9 cellular contexts compared by ENCODE assay signal in the genomic region with DNA sequence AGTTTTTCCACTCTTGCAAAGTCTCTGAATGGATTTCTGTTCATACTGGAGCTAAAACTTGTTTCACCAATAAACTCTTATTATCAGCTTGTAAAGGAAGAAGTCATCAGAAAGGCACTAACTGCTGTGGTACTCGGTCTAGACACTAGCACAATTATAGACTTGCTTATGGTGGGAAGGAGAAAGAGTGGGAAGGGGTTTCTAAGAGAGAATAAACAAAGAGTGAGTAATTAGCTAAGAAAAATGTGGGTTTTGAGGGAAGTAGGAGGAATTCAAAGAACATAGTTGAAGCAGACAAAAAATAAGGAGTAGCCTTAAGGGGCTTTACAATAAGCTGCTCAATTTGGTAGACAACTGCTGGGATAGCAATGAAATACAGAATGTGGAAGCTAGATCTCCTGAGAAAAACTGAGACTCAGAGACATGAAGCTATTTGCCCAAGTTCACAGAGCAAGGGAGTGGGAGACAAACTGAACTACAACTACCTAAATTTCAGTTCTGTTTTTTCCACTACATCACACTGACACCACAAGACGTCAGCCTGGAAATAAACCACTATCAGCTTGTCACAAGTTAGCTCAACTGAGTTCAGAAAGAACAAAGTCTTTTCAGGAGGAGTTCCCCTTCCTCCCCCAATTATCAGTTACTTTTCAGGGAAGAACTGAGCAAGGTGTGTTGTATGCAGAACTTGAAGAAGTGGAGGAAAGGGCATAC. TPM values are rescaled to one million over a fixed set of nuclear protein-coding genes. Genes with fewer than 3 reads are reported as not detected.
DNase-seq lines count a peak whose midpoint lies in the region; ATAC-seq and TF ChIP-seq lines count a peak whose summit lies in the region.
"Had no signal": no experiment of that assay in that cellular context is flagged by ENCODE, and none has a peak within 500 bp of the region (broad histone marks: within the 10 kb centered on the region; RNA-seq: fewer than 3 reads in every experiment).

No MANE protein-coding gene starts in this region.

- peaks cover 26% of the 10 kb centered on the region for H3K9me3 Mint-ChIP-seq in activated CD4-positive, alpha-beta T cell treated with anti-CD3 and anti-CD28 coated beads, Interleukin-2, amount 10 ng/mL, durations not matched to agents 24 days and 14 days

- TF ChIP-seq CTCF in lower lobe of right lung (IDR thresholded peaks at IDR 0.05) (no peak), SK-N-SH (IDR thresholded peaks at IDR 0.05) (no peak)

- no peaks in the 10 kb centered on the region for H3K27me3 Mint-ChIP-seq in activated CD4-positive, alpha-beta T cell treated with anti-CD3 and anti-CD28 coated beads, Interleukin-2, amount 10 ng/mL, durations not matched to agents 24 days and 14 days

- H3K36me3 Mint-ChIP-seq in activated CD4-positive, alpha-beta T cell treated with anti-CD3 and anti-CD28 coated beads, Interleukin-2, amount 10 ng/mL, durations not matched to agents 24 days and 14 days (ENCODE audit: low read depth), result peaks cover 26% of the 10 kb centered on the region

- H3K79me2 ChIP-seq in SK-N-SH (ENCODE audit: insufficient read depth), result peaks cover 74% of the 10 kb centered on the region

- no peak overlapping the region for H2AFZ ChIP-seq in SK-N-SH (ENCODE audit: low read depth)

- H3K4me3 ChIP-seq in lower lobe of right lung (no peak overlapping the region), SK-N-SH (ENCODE audit: low read depth in 2 of 2, low read length in 1 of 2) (no peak overlapping the region)
- H3K4me3 ChIP-seq: SJSA1 had no signal

- intact Hi-C loops in activated CD4-positive, alpha-beta T cell treated with anti-CD3 and anti-CD28 coated beads, Interleukin-2, amount 10 ng/mL, durations not matched to agents 24 days and 14 days (cut with micrococcal nuclease), result loop anchor here (1.0 to 5.0 kb wide), 6 partner anchors 31 to 400 kb away; a partner anchor contains a TSS
- intact Hi-C loops in lower lobe of right lung (cut with DNase I), result no loop called here

- H3K27me3 ChIP-seq in lower lobe of right lung (ENCODE audit: low read depth) (no peaks in the 10 kb centered on the region), SK-N-SH (ENCODE audit: insufficient read depth) (no peaks in the 10 kb centered on the region)
- H3K27me3 ChIP-seq: SJSA1 had no signal

- H4K20me1 ChIP-seq in SK-N-SH (ENCODE audit: insufficient read depth), result no peaks in the 10 kb centered on the region

- H3K4me3 Mint-ChIP-seq in activated CD4-positive, alpha-beta T cell treated with anti-CD3 and anti-CD28 coated beads, Interleukin-2, amount 10 ng/mL, durations not matched to agents 24 days and 14 days, result peak overlapping the region; percentile 36

- 91% methylated on average over 2 of the region's 2 CpGs for WGBS in SK-N-SH (ENCODE audit: low lambda C conversion rate)

- H3K9me2 ChIP-seq in SK-N-SH, result no peaks in the 10 kb centered on the region

- H3K27ac ChIP-seq in lower lobe of right lung (no peak overlapping the region), SK-N-SH (ENCODE audit: low read depth in 2 of 2, low read length in 1 of 2) (no peak overlapping the region)
- H3K27ac ChIP-seq: SJSA1 had no signal

- no peak for TF ChIP-seq RAD21 in SK-N-SH (IDR thresholded peaks at IDR 0.05; ENCODE audit: low read length)

- peaks cover 25% of the 10 kb centered on the region for H3K4me1 Mint-ChIP-seq in activated CD4-positive, alpha-beta T cell treated with anti-CD3 and anti-CD28 coated beads, Interleukin-2, amount 10 ng/mL, durations not matched to agents 24 days and 14 days

- peak; percentile 71 for DNase-seq in activated CD4-positive, alpha-beta T cell treated with anti-CD3 and anti-CD28 coated beads, Interleukin-2, amount 10 ng/mL, durations not matched to agents 24 days and 14 days
- no peak for DNase-seq in activated CD4-positive, alpha-beta T cell treated with anti-CD3 and anti-CD28 coated beads, Interleukin-2, amount 50 U/mL, for 1 hour
- DNase-seq in SIG-M5 treated with dmso at 0.1 percent for 504 hours (lab: John Stamatoyannopoulos, UW; ENCODE audit: unreplicated experiment) (peak; percentile 75), lower lobe of right lung (no peak), hepatic stellate cell (ENCODE audit: low spot score) (no peak), SK-N-SH (no peak), NCI-H2227 treated with DMSO at 0.1 percent for 48 hours (lab: John Stamatoyannopoulos, UW) (no peak)

- no peak for TF ChIP-seq EP300 in SK-N-SH (IDR thresholded peaks at IDR 0.05; ENCODE audit: borderline replicate concordance in 1 of 2, low read depth in 1 of 2, low read length in 1 of 2)

- H3F3A ChIP-seq in SK-N-SH (replicated peaks; ENCODE audit: insufficient read depth), result peaks cover 7% of the 10 kb centered on the region

- H3K9me3 ChIP-seq in lower lobe of right lung (no peaks in the 10 kb centered on the region), SK-N-SH (0 out of 2 replicates have a peak, but pooled peaks cover 2% of the 10 kb centered on the region)
- H3K9me3 ChIP-seq: SJSA1 had no signal

- H3K36me3 ChIP-seq in lower lobe of right lung (no peaks in the 10 kb centered on the region), SK-N-SH (replicated peaks in 1 of 2; ENCODE audit: control insufficient read depth in 1 of 2, insufficient read depth in 2 of 2, low read length in 1 of 2) (peaks cover 0 to 26% of the 10 kb centered on the region in 2 experiments)

- H3K4me2 ChIP-seq in SK-N-SH, result no peak overlapping the region

- POLR2A ChIA-PET in SK-N-SH (lab: Yijun Ruan, JAX), result interaction anchor here (0.6 kb wide), 1 partner anchor 245 kb away, joined by 3 read pairs; no protein-coding TSS in a partner anchor

- CTCF ChIA-PET in SK-N-SH (lab: Yijun Ruan, JAX), result interaction anchor here (0.6 to 5.3 kb wide), 15 partner anchors 9 to 363 kb away, joined by 3 to 53 read pairs (median 3); no protein-coding TSS in a partner anchor

- H3K4me1 ChIP-seq in lower lobe of right lung, result peaks cover 19% of the 10 kb centered on the region
- H3K4me1 ChIP-seq in SK-N-SH (ENCODE audit: control insufficient read depth in 1 of 2, insufficient read depth in 2 of 2, low read depth in 1 of 2, low read length in 1 of 2), result peaks cover 3 to 28% of the 10 kb centered on the region in 2 experiments
- H3K4me1 ChIP-seq: SJSA1 had no signal

- H3K27ac Mint-ChIP-seq in activated CD4-positive, alpha-beta T cell treated with anti-CD3 and anti-CD28 coated beads, Interleukin-2, amount 10 ng/mL, durations not matched to agents 24 days and 14 days, result peak overlapping the region; percentile 85

- no peak overlapping the region for H3K9ac ChIP-seq in SK-N-SH

- ATAC-seq in HG02763 (IDR thresholded peaks at IDR 0.05; ENCODE audit: unreplicated experiment) (peak; percentile 61), lower lobe of right lung (peak; percentile 38 to 77)

TF ChIP-seq in SK-N-SH, 30 proteins besides CTCF, POLR2A, EP300 and RAD21 (continues in another document):
- TF ChIP-seq FOSL2 (IDR thresholded peaks at IDR 0.05; ENCODE audit: borderline replicate concordance, low read depth) (no peak), TCF12 (IDR thresholded peaks at IDR 0.05) (no peak), GABPA (IDR thresholded peaks at IDR 0.05; ENCODE audit: low read depth) (no peak), NRF1 (IDR thresholded peaks at IDR 0.05; ENCODE audit: low read depth, low read length) (no peak), SMC3 (IDR thresholded peaks at IDR 0.05; ENCODE audit: low read depth, low read length) (no peak), FOXM1 (IDR thresholded peaks at IDR 0.05; ENCODE audit: low read depth) (no peak), ELF1 (IDR thresholded peaks at IDR 0.05) (no peak), TEAD4 (IDR thresholded peaks at IDR 0.05; ENCODE audit: borderline replicate concordance, insufficient read depth) (no peak), JUND (IDR thresholded peaks at IDR 0.05) (no peak), RFX5 (IDR thresholded peaks at IDR 0.05; ENCODE audit: low read length) (no peak), POLR2AphosphoS5 (IDR thresholded peaks at IDR 0.05; ENCODE audit: low read depth, low read length) (no peak)
- TF ChIP-seq, protein P1, sequence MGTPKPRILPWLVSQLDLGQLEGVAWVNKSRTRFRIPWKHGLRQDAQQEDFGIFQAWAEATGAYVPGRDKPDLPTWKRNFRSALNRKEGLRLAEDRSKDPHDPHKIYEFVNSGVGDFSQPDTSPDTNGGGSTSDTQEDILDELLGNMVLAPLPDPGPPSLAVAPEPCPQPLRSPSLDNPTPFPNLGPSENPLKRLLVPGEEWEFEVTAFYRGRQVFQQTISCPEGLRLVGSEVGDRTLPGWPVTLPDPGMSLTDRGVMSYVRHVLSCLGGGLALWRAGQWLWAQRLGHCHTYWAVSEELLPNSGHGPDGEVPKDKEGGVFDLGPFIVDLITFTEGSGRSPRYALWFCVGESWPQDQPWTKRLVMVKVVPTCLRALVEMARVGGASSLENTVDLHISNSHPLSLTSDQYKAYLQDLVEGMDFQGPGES (IDR thresholded peaks at IDR 0.05; ENCODE audit: low read depth, low read length), result no peak
- TF ChIP-seq, protein P2, sequence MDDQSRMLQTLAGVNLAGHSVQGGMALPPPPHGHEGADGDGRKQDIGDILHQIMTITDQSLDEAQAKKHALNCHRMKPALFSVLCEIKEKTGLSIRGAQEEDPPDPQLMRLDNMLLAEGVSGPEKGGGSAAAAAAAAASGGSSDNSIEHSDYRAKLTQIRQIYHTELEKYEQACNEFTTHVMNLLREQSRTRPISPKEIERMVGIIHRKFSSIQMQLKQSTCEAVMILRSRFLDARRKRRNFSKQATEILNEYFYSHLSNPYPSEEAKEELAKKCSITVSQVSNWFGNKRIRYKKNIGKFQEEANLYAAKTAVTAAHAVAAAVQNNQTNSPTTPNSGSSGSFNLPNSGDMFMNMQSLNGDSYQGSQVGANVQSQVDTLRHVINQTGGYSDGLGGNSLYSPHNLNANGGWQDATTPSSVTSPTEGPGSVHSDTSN (IDR thresholded peaks at IDR 0.05), result no peak
- TF ChIP-seq, protein P3, sequence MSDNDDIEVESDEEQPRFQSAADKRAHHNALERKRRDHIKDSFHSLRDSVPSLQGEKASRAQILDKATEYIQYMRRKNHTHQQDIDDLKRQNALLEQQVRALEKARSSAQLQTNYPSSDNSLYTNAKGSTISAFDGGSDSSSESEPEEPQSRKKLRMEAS (IDR thresholded peaks at IDR 0.05; ENCODE audit: low read depth), result no peak
- TF ChIP-seq, protein P4, sequence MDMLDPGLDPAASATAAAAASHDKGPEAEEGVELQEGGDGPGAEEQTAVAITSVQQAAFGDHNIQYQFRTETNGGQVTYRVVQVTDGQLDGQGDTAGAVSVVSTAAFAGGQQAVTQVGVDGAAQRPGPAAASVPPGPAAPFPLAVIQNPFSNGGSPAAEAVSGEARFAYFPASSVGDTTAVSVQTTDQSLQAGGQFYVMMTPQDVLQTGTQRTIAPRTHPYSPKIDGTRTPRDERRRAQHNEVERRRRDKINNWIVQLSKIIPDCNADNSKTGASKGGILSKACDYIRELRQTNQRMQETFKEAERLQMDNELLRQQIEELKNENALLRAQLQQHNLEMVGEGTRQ (IDR thresholded peaks at IDR 0.05; ENCODE audit: borderline replicate concordance, low read depth, low read length), result no peak

RNA-seq across cellular contexts. Expression of a gene that starts 59.7 kb away (rescaled TPM):
- 12.9 and 16.6 TPM in 2 replicates for total RNA-seq in activated CD4-positive, alpha-beta T cell treated with anti-CD3 and anti-CD28 coated beads, Interleukin-2, amount 10 ng/mL, durations not matched to agents 24 days and 14 days
- total RNA-seq in lower lobe of right lung, result 42.9 TPM
- polyA plus RNA-seq in SK-N-SH (2012; rRNA removed), result 8.8 and 11.1 TPM in 2 replicates
- 12.0 and 14.6 TPM in 2 replicates for polyA plus RNA-seq in SK-N-SH (2012; cell fraction: cytosol; rRNA removed)
- polyA plus RNA-seq in SK-N-SH (2012; cell fraction: nucleus; rRNA removed), result 8.6 and 21.1 TPM in 2 replicates

Comparison
In these comparisons a context has a peak if more than half of its experiments do, and no peak if none do; other contexts are left out.
1. DNase-seq: peak in activated CD4-positive, alpha-beta T cell treated with anti-CD3 and anti-CD28 coated beads, Interleukin-2, amount 10 ng/mL, durations not matched to agents 24 days and 14 days (single experiment) and SIG-M5 treated with dmso at 0.1 percent for 504 hours (single experiment); none in activated CD4-positive, alpha-beta T cell treated with anti-CD3 and anti-CD28 coated beads, Interleukin-2, amount 50 U/mL, for 1 hour (single experiment), lower lobe of right lung (single experiment), hepatic stellate cell (single experiment), SK-N-SH (single experiment) and NCI-H2227 treated with DMSO at 0.1 percent for 48 hours (single experiment).